In the genomic region with DNA sequence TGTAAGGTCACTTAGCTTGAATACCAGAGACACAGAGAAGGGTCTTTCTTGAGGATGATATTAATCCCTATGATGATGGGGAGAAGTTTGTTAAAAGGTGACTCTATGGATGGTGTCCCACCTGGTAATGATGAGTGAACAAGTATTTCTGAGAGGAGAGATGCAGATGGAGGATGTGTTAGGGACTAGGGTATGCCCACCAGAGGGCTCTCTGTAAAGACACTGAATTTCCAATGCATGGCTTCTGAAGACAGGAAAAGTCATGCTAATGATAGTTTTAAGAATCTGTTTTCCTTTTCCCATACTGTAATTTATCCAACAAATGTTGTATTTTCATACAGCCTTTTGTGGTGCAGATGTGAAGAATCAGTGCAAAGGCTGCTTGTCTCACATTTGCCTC, we compare ENCODE assay signal across 31 cellular contexts.
DNase-seq lines count a peak whose midpoint lies in the region; ATAC-seq, FAIRE-seq and TF ChIP-seq lines count a peak whose summit lies in the region.
"Had no signal": no experiment of that assay in that cellular context is flagged by ENCODE, and none has a peak within 500 bp of the region (broad histone marks: within the 10 kb centered on the region; RNA-seq: fewer than 3 reads in every experiment).

No MANE protein-coding gene starts in this region.

- no peaks in the 10 kb centered on the region for H3K9me3 ChIP-seq in RWPE2 (ENCODE audit: severe bottlenecking)
- no peaks in the 10 kb centered on the region for H3K9me3 ChIP-seq in H1 (ENCODE audit: insufficient read depth in 2 of 2, low read depth in 1 of 2, low read length in 1 of 2)
- H3K9me3 ChIP-seq: heart right ventricle, neutrophil, prostate gland, thyroid gland, vagina had no signal

- DNase-seq in H7, result peak; percentile 1
- no peak for DNase-seq in RWPE2 (ENCODE audit: low spot score)
- DNase-seq in H1 (ENCODE audit: low read depth in 1 of 2, low spot score in 2 of 2), result no peak
- DNase-seq in mesendoderm, result peak; percentile 31
- DNase-seq in activated T-cell treated with anti-CD3 and anti-CD28 coated beads for 4 hours, result no peak
- no peak for DNase-seq in hepatic stellate cell (ENCODE audit: low spot score)
- no peak for DNase-seq in amygdala (lab: John Stamatoyannopoulos, UW)
- DNase-seq: activated CD8-positive, alpha-beta memory T cell treated with anti-CD3 and anti-CD28 coated beads, Interleukin-2, amount 50 U/mL, for 48 hours; activated CD8-positive, alpha-beta T cell treated with anti-CD3 and anti-CD28 coated beads for 36 hours; activated naive CD4-positive, alpha-beta T cell treated with anti-CD3 and anti-CD28 coated beads, Interleukin-2, amount 10 ng/mL, durations not matched to agents 7 days and 5 days; amniotic stem cell; caudate nucleus; CD8-positive, alpha-beta T cell; DMS 273 treated with DMSO at 0.1 percent for 48 hours; heart right ventricle; NCI-H1436 treated with DMSO at 0.1 percent for 48 hours; NCI-H2081 treated with DMSO at 0.1 percent for 48 hours; Right ventricle myocardium superior; stimulated activated CD4-positive, alpha-beta T cell treated with anti-CD3 and anti-CD28 coated beads, Interleukin-4, amount 100 ng/mL, for 24 hours; T-helper 2 cell; thyroid gland had no signal

- no peak overlapping the region for H3K14ac ChIP-seq in H1 (ENCODE audit: insufficient read length)

- no peak overlapping the region for H2BK12ac ChIP-seq in H1 (ENCODE audit: low read depth, low read length)

- peak; percentile 25 to 50; a peak in 3 of 4 replicates for TF ChIP-seq RAD21 in H1 (IDR thresholded peaks at IDR 0.05 in 1 of 2, conservative IDR thresholded peaks at IDR 0.05 in 1 of 2; ENCODE audit: low read depth in 2 of 2, low read length in 2 of 2)

- H3K4me2 ChIP-seq in H1 (ENCODE audit: insufficient read depth in 1 of 2, low read depth in 2 of 2, low read length in 2 of 2), result no peak overlapping the region
- H3K4me2 ChIP-seq in mesendoderm (ENCODE audit: low read length), result no peak overlapping the region

- H3K79me1 ChIP-seq in H1 (ENCODE audit: low read depth, low read length) (no peaks in the 10 kb centered on the region), mesendoderm (ENCODE audit: low read length) (no peaks in the 10 kb centered on the region)

- CTCF ChIA-PET in H1 (lab: Charles Lee; ENCODE audit: partially characterized antibody), result interaction anchor here (1.6 kb wide), 1 partner anchor 435 kb away, joined by 5 read pairs; no protein-coding TSS in a partner anchor

- H3K4ac ChIP-seq in H1 (replicated peaks; ENCODE audit: insufficient read length, low read depth, low read length) (no peak overlapping the region), mesendoderm (ENCODE audit: low read depth, low read length) (no peak overlapping the region)

- H3K9ac ChIP-seq in H1 (replicated peaks in 1 of 4; ENCODE audit: extremely low read depth in 1 of 4, low read depth in 3 of 4, low read length in 3 of 4), result no peak overlapping the region
- no peak overlapping the region for H3K9ac ChIP-seq in mesendoderm (ENCODE audit: low read length)

- TF ChIP-seq CTCF in RWPE2 (IDR thresholded peaks at IDR 0.05; ENCODE audit: poor library complexity, severe bottlenecking) (peak; percentile 10), H1 (IDR thresholded peaks at IDR 0.05; ENCODE audit: control extremely low read depth in 1 of 3, insufficient read depth in 1 of 3, low read depth in 1 of 3, low read length in 3 of 3) (peak in 1 of 3 experiments; percentile 44; a peak in 2 of 4 replicates)

- no peak overlapping the region for H3K18ac ChIP-seq in H1 (ENCODE audit: extremely low read depth, low read length)
- H3K18ac ChIP-seq in mesendoderm (ENCODE audit: low read length), result no peak overlapping the region

- H3K4me3 ChIP-seq in H7 (ENCODE audit: insufficient read depth, low read depth, low read length) (no peak overlapping the region), RWPE2 (ENCODE audit: severe bottlenecking) (no peak overlapping the region), H1 (ENCODE audit: extremely low read depth in 1 of 4, insufficient read depth in 2 of 4, low read depth in 3 of 4, low read length in 4 of 4) (no peak overlapping the region), mesendoderm (ENCODE audit: low read length) (no peak overlapping the region)
- H3K4me3 ChIP-seq: heart right ventricle, prostate gland, thyroid gland, vagina had no signal

- H3K56ac ChIP-seq in H1 (replicated peaks; ENCODE audit: insufficient read length, low read depth, low read length) (no peak overlapping the region), mesendoderm (ENCODE audit: low read length) (no peak overlapping the region)

- H4K5ac ChIP-seq in H1 (ENCODE audit: insufficient read length, low read depth, low read length), result no peak overlapping the region
- no peak overlapping the region for H4K5ac ChIP-seq in mesendoderm (ENCODE audit: low read length)

- FAIRE-seq in H1 (lab: Jason Lieb, UNC), result no peak
- FAIRE-seq: frontal cortex, GM19239, H54 had no signal

- no peak overlapping the region for H2AK5ac ChIP-seq in H1 (ENCODE audit: low read depth, low read length)
- H2AK5ac ChIP-seq in mesendoderm (ENCODE audit: low read length), result no peak overlapping the region

- H3K79me2 ChIP-seq in H1 (ENCODE audit: control insufficient read depth in 1 of 2, insufficient read depth in 2 of 2, low read length in 2 of 2) (no peaks in the 10 kb centered on the region), mesendoderm (ENCODE audit: control insufficient read depth, insufficient read depth, low read length) (no peaks in the 10 kb centered on the region)

- no peak overlapping the region for H2BK15ac ChIP-seq in H1 (ENCODE audit: low read length)
- no peak overlapping the region for H2BK15ac ChIP-seq in mesendoderm (replicated peaks; ENCODE audit: low read depth)

- TF ChIP-seq POLR2A in H1 (IDR thresholded peaks at IDR 0.05; ENCODE audit: control extremely low read depth in 1 of 2, low read depth in 2 of 2, low read length in 2 of 2), result no peak

- H2BK120ac ChIP-seq in H1 (replicated peaks; ENCODE audit: low read depth, low read length), result no peak overlapping the region
- H2BK120ac ChIP-seq in mesendoderm (ENCODE audit: low read depth, low read length), result no peak overlapping the region

- POLR2A ChIA-PET in H1 (lab: Charles Lee; ENCODE audit: partially characterized antibody), result no interaction called here

- no peak overlapping the region for H3K27ac ChIP-seq in RWPE2 (ENCODE audit: poor library complexity, severe bottlenecking)
- no peak overlapping the region for H3K27ac ChIP-seq in H1 (ENCODE audit: low read depth, low read length)
- no peak overlapping the region for H3K27ac ChIP-seq in mesendoderm (ENCODE audit: low read depth, low read length)
- H3K27ac ChIP-seq: heart right ventricle, neutrophil, prostate gland, thyroid gland, vagina had no signal

- H3K23ac ChIP-seq in H1 (ENCODE audit: insufficient read length) (no peak overlapping the region), mesendoderm (ENCODE audit: low read length) (no peak overlapping the region)

- H3K36me3 ChIP-seq in H7 (replicated peaks; ENCODE audit: control insufficient read depth, insufficient read depth, low read length) (no peaks in the 10 kb centered on the region), RWPE2 (ENCODE audit: low read depth) (no peaks in the 10 kb centered on the region), H1 (ENCODE audit: control insufficient read depth in 2 of 4, insufficient read depth in 4 of 4, low read length in 3 of 4) (no peaks in the 10 kb centered on the region), mesendoderm (ENCODE audit: control insufficient read depth, insufficient read depth, low read length) (no peaks in the 10 kb centered on the region)
- H3K36me3 ChIP-seq: heart right ventricle, neutrophil, prostate gland, thyroid gland, vagina had no signal

- H4K20me1 ChIP-seq in H1 (replicated peaks in 1 of 2; ENCODE audit: control insufficient read depth in 1 of 2, insufficient read depth in 2 of 2, low read length in 2 of 2), result no peaks in the 10 kb centered on the region

- ATAC-seq in RWPE2 (ENCODE audit: low read depth), result no peak
- no peak for ATAC-seq in HG03196 (IDR thresholded peaks at IDR 0.05; ENCODE audit: unreplicated experiment)
- ATAC-seq: activated CD8-positive, alpha-beta T cell treated with anti-CD3 and anti-CD28 coated beads for 36 hours; activated T-helper 17 cell treated with anti-CD3 and anti-CD28 coated beads, Interleukin-2, amount 50 U/mL, for 72 hours; CD8-positive, alpha-beta T cell; esophagus mucosa; heart right ventricle; left lobe of liver had no signal

- H4K91ac ChIP-seq in H1 (replicated peaks; ENCODE audit: insufficient read length, low read length), result no peak overlapping the region

- H4K8ac ChIP-seq in H1 (ENCODE audit: extremely low read depth, insufficient read depth, low read length) (no peak overlapping the region), mesendoderm (ENCODE audit: low read depth, low read length) (no peak overlapping the region)

- H3K27me3 ChIP-seq in H7 (ENCODE audit: control insufficient read depth, insufficient read depth, low read length) (no peaks in the 10 kb centered on the region), RWPE2 (ENCODE audit: insufficient read depth, poor library complexity, severe bottlenecking) (no peaks in the 10 kb centered on the region), H1 (replicated peaks in 1 of 4; ENCODE audit: control insufficient read depth in 3 of 4, extremely low read depth in 1 of 4, insufficient read depth in 3 of 4, low read length in 3 of 4) (no peaks in the 10 kb centered on the region), mesendoderm (ENCODE audit: insufficient read depth, low read length, poor library complexity) (no peaks in the 10 kb centered on the region)
- H3K27me3 ChIP-seq: heart right ventricle, neutrophil, thyroid gland, vagina had no signal

- H2BK20ac ChIP-seq in H1 (ENCODE audit: low read length), result no peak overlapping the region

- H3K4me1 ChIP-seq in RWPE2 (ENCODE audit: insufficient read depth, poor library complexity, severe bottlenecking) (peaks cover 28% of the 10 kb centered on the region), H1 (replicated peaks in 1 of 4; ENCODE audit: control insufficient read depth in 3 of 4, insufficient read depth in 4 of 4, low read length in 3 of 4) (no peaks in the 10 kb centered on the region), mesendoderm (ENCODE audit: control insufficient read depth, low read depth, low read length) (no peaks in the 10 kb centered on the region)
- H3K4me1 ChIP-seq: heart right ventricle, prostate gland, thyroid gland, vagina had no signal

- no peak for TF ChIP-seq EP300 in H1 (IDR thresholded peaks at IDR 0.05; ENCODE audit: borderline replicate concordance in 1 of 2, low read depth in 2 of 2, low read length in 2 of 2)

- H3K23me2 ChIP-seq in H1 (ENCODE audit: low read depth, low read length), result no peaks in the 10 kb centered on the region

- H2AFZ ChIP-seq in H1 (ENCODE audit: low read length), result no peak overlapping the region

- H2BK5ac ChIP-seq in H1 (ENCODE audit: low read depth, low read length) (no peak overlapping the region), mesendoderm (ENCODE audit: low read length) (no peak overlapping the region)

TF ChIP-seq in H1, 55 proteins besides CTCF, POLR2A, EP300 and RAD21 (continues in another document):
- TF ChIP-seq CHD2 (IDR thresholded peaks at IDR 0.05; ENCODE audit: low read length) (no peak), BRCA1 (IDR thresholded peaks at IDR 0.05; ENCODE audit: low read depth, low read length) (no peak), KDM1A (IDR thresholded peaks at IDR 0.05; ENCODE audit: borderline replicate concordance, low read length) (no peak), HDAC2 (IDR thresholded peaks at IDR 0.05; ENCODE audit: borderline replicate concordance in 1 of 2, low read depth in 2 of 2, low read length in 2 of 2) (no peak)

Comparison
In these comparisons a context has a peak if more than half of its experiments do, and no peak if none do; other contexts are left out.
1. DNase-seq: peak in H7 (single experiment) and mesendoderm (single experiment); none in RWPE2 (single experiment), H1 (0 of 2), activated T-cell treated with anti-CD3 and anti-CD28 coated beads for 4 hours (single experiment), hepatic stellate cell (single experiment) and amygdala (0 of 56).